11 cellular contexts compared by ENCODE assay signal in genomic region chr11:27282806-27283205, GRCh38.
DNase-seq lines count a peak whose midpoint lies in the region; ATAC-seq and TF ChIP-seq lines count a peak whose summit lies in the region.
"Had no signal": no experiment of that assay in that cellular context is flagged by ENCODE, and none has a peak within 500 bp of the region (broad histone marks: within the 10 kb centered on the region; RNA-seq: fewer than 3 reads in every experiment).

No MANE protein-coding gene starts in this region.

- H3K9ac ChIP-seq in fibroblast of lung (ENCODE audit: insufficient read depth, low read length), result no peak overlapping the region

- H3K9me3 Mint-ChIP-seq in GM23338, result no peaks in the 10 kb centered on the region
- H3K9me3 Mint-ChIP-seq in WTC11, result no peaks in the 10 kb centered on the region
- H3K9me3 Mint-ChIP-seq in stimulated activated naive CD8-positive, alpha-beta T cell treated with anti-CD3 and anti-CD28 coated beads, Interleukin-15, amount 100 ng/mL, for 72 hours, result no peaks in the 10 kb centered on the region
- H3K9me3 Mint-ChIP-seq: activated B cell treated with CpG ODN at 0.5 μM for 24 hours; activated naive CD8-positive, alpha-beta T cell treated with anti-CD3 and anti-CD28 coated beads for 36 hours had no signal

- H2AFZ ChIP-seq in GM23338 (peak overlapping the region; percentile 33; the same call in 1 of the 2 replicates), fibroblast of lung (ENCODE audit: low read length) (no peak overlapping the region), osteoblast (ENCODE audit: low read length) (peak overlapping the region; percentile 13)

- CTCF ChIA-PET in WTC11 (lab: Charles Lee), result interaction anchor here (2.9 kb wide), 1 partner anchor 14 kb away, joined by 14 read pairs; no protein-coding TSS in a partner anchor

- H3K36me3 ChIP-seq in GM23338 (ENCODE audit: insufficient read depth), result no peaks in the 10 kb centered on the region
- no peaks in the 10 kb centered on the region for H3K36me3 ChIP-seq in fibroblast of lung (ENCODE audit: control insufficient read depth, insufficient read depth, low read length)
- H3K36me3 ChIP-seq in osteoblast (ENCODE audit: insufficient read depth, low read length), result no peaks in the 10 kb centered on the region

- H3K36me3 Mint-ChIP-seq in GM23338 (ENCODE audit: low read depth) (no peaks in the 10 kb centered on the region), WTC11 (no peaks in the 10 kb centered on the region)
- H3K36me3 Mint-ChIP-seq: activated naive CD8-positive, alpha-beta T cell treated with anti-CD3 and anti-CD28 coated beads for 36 hours had no signal

- POLR2A ChIA-PET in WTC11 (lab: Charles Lee), result no interaction called here

- H3K4me1 Mint-ChIP-seq in GM23338, result peaks cover 4% of the 10 kb centered on the region; the same call in 2 of the 3 replicates
- H3K4me1 Mint-ChIP-seq in WTC11, result peaks cover 6% of the 10 kb centered on the region; the same call in 1 of the 2 replicates
- no peaks in the 10 kb centered on the region for H3K4me1 Mint-ChIP-seq in stimulated activated naive CD8-positive, alpha-beta T cell treated with anti-CD3 and anti-CD28 coated beads, Interleukin-15, amount 100 ng/mL, for 72 hours
- H3K4me1 Mint-ChIP-seq: activated B cell treated with CpG ODN at 0.5 μM for 24 hours; activated naive CD8-positive, alpha-beta T cell treated with anti-CD3 and anti-CD28 coated beads for 36 hours had no signal

- peaks cover 5% of the 10 kb centered on the region; the same call in 1 of the 2 replicates for H3K4me1 ChIP-seq in GM23338 (ENCODE audit: insufficient read depth)
- peaks cover 11% of the 10 kb centered on the region for H3K4me1 ChIP-seq in fibroblast of lung (ENCODE audit: control insufficient read depth, extremely low read depth, insufficient read depth, low read length)
- peaks cover 29% of the 10 kb centered on the region for H3K4me1 ChIP-seq in osteoblast (ENCODE audit: insufficient read depth, low read length)

- H3K27ac ChIP-seq in GM23338 (ENCODE audit: low read depth) (no peak overlapping the region), fibroblast of lung (ENCODE audit: insufficient read depth, low read length) (peak overlapping the region; percentile 22), osteoblast (ENCODE audit: low read depth, low read length) (peak overlapping the region; percentile 91)
- H3K27ac ChIP-seq: dorsolateral prefrontal cortex had no signal

- no peaks in the 10 kb centered on the region for H3F3A ChIP-seq in GM23338 (replicated peaks; ENCODE audit: low read depth)

- H4K20me1 ChIP-seq in GM23338 (replicated peaks; ENCODE audit: insufficient read depth), result no peaks in the 10 kb centered on the region
- H4K20me1 ChIP-seq in fibroblast of lung (ENCODE audit: control insufficient read depth, extremely low read depth, insufficient read depth, low read length), result no peaks in the 10 kb centered on the region
- H4K20me1 ChIP-seq in osteoblast (ENCODE audit: insufficient read depth, low read length), result no peaks in the 10 kb centered on the region

- peak; percentile 7 for DNase-seq in GM23338 (ENCODE audit: low spot score)
- no peak for DNase-seq in WTC11 (ENCODE audit: low spot score)
- peak; percentile 16 to 79 for DNase-seq in fibroblast of lung (ENCODE audit: low read depth in 2 of 2)
- peak; percentile 53 for DNase-seq in osteoblast (ENCODE audit: insufficient read length, low spot score, missing footprints)
- no peak for DNase-seq in activated CD4-positive, CD25-positive, alpha-beta regulatory T cell treated with anti-CD3 and anti-CD28 coated beads, Interleukin-2, amount 50 U/mL, for 72 hours
- DNase-seq in stimulated activated naive CD8-positive, alpha-beta T cell treated with anti-CD3 and anti-CD28 coated beads, Interleukin-15, amount 100 ng/mL, for 72 hours, result no peak
- DNase-seq: activated B cell treated with CpG ODN at 0.5 μM for 24 hours; activated naive CD8-positive, alpha-beta T cell treated with anti-CD3 and anti-CD28 coated beads for 36 hours; dorsolateral prefrontal cortex; GDM1 had no signal

- H3K4me3 ChIP-seq in GM23338 (no peak overlapping the region), fibroblast of lung (replicated peaks in 1 of 4; ENCODE audit: control extremely low read depth in 1 of 4, insufficient read depth in 1 of 4, low read depth in 3 of 4, low read length in 4 of 4) (no peak overlapping the region), osteoblast (ENCODE audit: insufficient read depth, low read length) (no peak overlapping the region)
- H3K4me3 ChIP-seq: dorsolateral prefrontal cortex had no signal

- H3K27me3 Mint-ChIP-seq in GM23338 (ENCODE audit: insufficient read depth, low read depth, poor library complexity) (peaks cover 1% of the 10 kb centered on the region), WTC11 (ENCODE audit: low read depth) (no peaks in the 10 kb centered on the region)
- peaks cover 2% of the 10 kb centered on the region for H3K27me3 Mint-ChIP-seq in stimulated activated naive CD8-positive, alpha-beta T cell treated with anti-CD3 and anti-CD28 coated beads, Interleukin-15, amount 100 ng/mL, for 72 hours

- no peak overlapping the region for H3K4me3 Mint-ChIP-seq in GM23338
- H3K4me3 Mint-ChIP-seq in WTC11, result no peak overlapping the region
- H3K4me3 Mint-ChIP-seq in stimulated activated naive CD8-positive, alpha-beta T cell treated with anti-CD3 and anti-CD28 coated beads, Interleukin-15, amount 100 ng/mL, for 72 hours, result no peak overlapping the region
- H3K4me3 Mint-ChIP-seq: activated B cell treated with CpG ODN at 0.5 μM for 24 hours; activated naive CD8-positive, alpha-beta T cell treated with anti-CD3 and anti-CD28 coated beads for 36 hours had no signal

- H3K4me2 ChIP-seq in GM23338, result no peak overlapping the region
- H3K4me2 ChIP-seq in fibroblast of lung (ENCODE audit: extremely low read depth, insufficient read depth, low read length), result no peak overlapping the region
- H3K4me2 ChIP-seq in osteoblast (ENCODE audit: insufficient read depth, low read length), result peak overlapping the region; percentile 51

- H3K9me2 ChIP-seq in GM23338 (ENCODE audit: insufficient read depth), result peaks cover 5% of the 10 kb centered on the region; the same call in 1 of the 2 replicates

- TF ChIP-seq CTCF in GM23338 (conservative IDR thresholded peaks at IDR 0.05; ENCODE audit: low read depth in 2 of 2), result no peak
- TF ChIP-seq CTCF in WTC11 (IDR thresholded peaks at IDR 0.05), result no peak
- TF ChIP-seq CTCF in fibroblast of lung (conservative IDR thresholded peaks at IDR 0.05 in 1 of 2, IDR thresholded peaks at IDR 0.05 in 1 of 2; ENCODE audit: low read depth in 1 of 2, low read length in 2 of 2), result no peak
- TF ChIP-seq CTCF in osteoblast (IDR thresholded peaks at IDR 0.05; ENCODE audit: extremely low read depth, low read depth, low read length), result no peak

- H3K27ac Mint-ChIP-seq in GM23338 (no peak overlapping the region), WTC11 (no peak overlapping the region)
- no peak overlapping the region for H3K27ac Mint-ChIP-seq in stimulated activated naive CD8-positive, alpha-beta T cell treated with anti-CD3 and anti-CD28 coated beads, Interleukin-15, amount 100 ng/mL, for 72 hours
- H3K27ac Mint-ChIP-seq: activated B cell treated with CpG ODN at 0.5 μM for 24 hours; activated naive CD8-positive, alpha-beta T cell treated with anti-CD3 and anti-CD28 coated beads for 36 hours had no signal

- H3K79me2 ChIP-seq in GM23338 (replicated peaks; ENCODE audit: insufficient read depth), result no peaks in the 10 kb centered on the region
- H3K79me2 ChIP-seq in fibroblast of lung (ENCODE audit: control insufficient read depth, insufficient read depth, low read length), result no peaks in the 10 kb centered on the region
- H3K79me2 ChIP-seq in osteoblast (ENCODE audit: insufficient read depth, low read length), result no peaks in the 10 kb centered on the region

- H3K27me3 ChIP-seq in GM23338 (ENCODE audit: insufficient read depth) (no peaks in the 10 kb centered on the region), fibroblast of lung (ENCODE audit: control insufficient read depth, insufficient read depth, low read length) (peaks cover 1% of the 10 kb centered on the region), osteoblast (ENCODE audit: insufficient read depth, low read length) (no peaks in the 10 kb centered on the region)
- H3K27me3 ChIP-seq: dorsolateral prefrontal cortex had no signal

- no peaks in the 10 kb centered on the region for H3K9me3 ChIP-seq in fibroblast of lung (ENCODE audit: control insufficient read depth, insufficient read depth, low read depth, low read length)
- H3K9me3 ChIP-seq in osteoblast (ENCODE audit: low read depth, low read length), result no peaks in the 10 kb centered on the region

- ATAC-seq in GM23338, result no peak
- ATAC-seq in WTC11, result peak; percentile 47; the same call in 1 of the 2 replicates
- no peak for ATAC-seq in HG02884 (IDR thresholded peaks at IDR 0.05; ENCODE audit: unreplicated experiment)
- no peak for ATAC-seq in stimulated activated naive CD8-positive, alpha-beta T cell treated with anti-CD3 and anti-CD28 coated beads, Interleukin-15, amount 100 ng/mL, for 72 hours

TF ChIP-seq in GM23338, 12 proteins besides CTCF, POLR2A, EP300 and RAD21 (continues in another document):
- TF ChIP-seq EZH2 (IDR thresholded peaks at IDR 0.05; ENCODE audit: low read depth, unreplicated experiment) (no peak), EZH2phosphoT487 (IDR thresholded peaks at IDR 0.05; ENCODE audit: unreplicated experiment) (no peak)

TF ChIP-seq in WTC11, 78 proteins besides CTCF, POLR2A, EP300 and RAD21 (continues in another document):
- TF ChIP-seq ERG (CRISPR knock-in tag; IDR thresholded peaks at IDR 0.05), result no peak

Comparison
In these comparisons a context has a peak if more than half of its experiments do, and no peak if none do; other contexts are left out.
1. DNase-seq: peak in GM23338 (single experiment), fibroblast of lung (2 of 2) and osteoblast (single experiment); none in WTC11 (single experiment), activated CD4-positive, CD25-positive, alpha-beta regulatory T cell treated with anti-CD3 and anti-CD28 coated beads, Interleukin-2, amount 50 U/mL, for 72 hours (single experiment) and stimulated activated naive CD8-positive, alpha-beta T cell treated with anti-CD3 and anti-CD28 coated beads, Interleukin-15, amount 100 ng/mL, for 72 hours (0 of 2).